Comparison of ENCODE assay signal across 29 cellular contexts in the genomic region with DNA sequence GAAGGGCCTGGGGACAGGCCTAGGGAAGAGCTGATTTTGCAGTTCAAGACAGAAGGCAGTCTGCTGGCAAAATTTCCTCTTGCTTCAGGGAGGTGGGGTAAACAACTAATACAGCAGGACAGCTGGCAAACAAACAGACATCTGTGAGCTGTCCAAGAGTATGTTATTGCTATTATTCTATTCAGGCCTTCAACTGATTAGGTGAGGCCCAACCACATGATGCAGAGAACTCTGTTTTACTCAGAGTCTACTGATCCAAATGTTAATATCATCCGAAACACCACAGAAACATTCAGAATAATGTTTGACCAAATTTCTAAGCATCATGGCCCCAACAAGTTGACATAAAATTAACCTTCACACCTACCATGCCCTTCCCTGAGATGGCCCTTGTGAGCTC.
"Had no signal": no experiment of that assay in that cellular context is flagged by ENCODE, and none has a peak within 500 bp of the region (broad histone marks: within the 10 kb centered on the region; RNA-seq: fewer than 3 reads in every experiment).

No MANE protein-coding gene starts in this region.

- H3K27ac ChIP-seq: ascending aorta, cardiac muscle cell, VCaP had no signal

- ATAC-seq: activated CD8-positive, alpha-beta T cell treated with anti-CD3 and anti-CD28 coated beads for 36 hours; activated naive CD8-positive, alpha-beta T cell treated with anti-CD3 and anti-CD28 coated beads, Interleukin-2, amount 50 U/mL, for 24 hours had no signal

- H3K9me3 ChIP-seq: ascending aorta had no signal

- H3K4me3 ChIP-seq: ascending aorta, cardiac muscle cell had no signal

- H3K36me3 ChIP-seq: ascending aorta, cardiac muscle cell had no signal

- H3K4me1 ChIP-seq: ascending aorta had no signal

- H3K27me3 ChIP-seq: ascending aorta, cardiac muscle cell had no signal

- DNase-seq: activated B cell treated with CpG ODN at 0.5 μM for 24 hours; activated CD4-positive, alpha-beta memory T cell treated with anti-CD3 and anti-CD28 coated beads for 36 hours; activated CD4-positive, alpha-beta T cell treated with anti-CD3 and anti-CD28 coated beads for 4 hours; activated CD4-positive, alpha-beta T cell treated with anti-CD3 and anti-CD28 coated beads, Interleukin-2, amount 10 ng/mL, durations not matched to agents 24 days and 14 days; activated CD4-positive, alpha-beta T cell treated with anti-CD3 and anti-CD28 coated beads, Interleukin-2, amount 50 U/mL, for 1 hour; activated CD4-positive, alpha-beta T cell treated with anti-CD3 and anti-CD28 coated beads, Interleukin-2, amount 50 U/mL, for 4 hours; activated CD4-positive, CD25-positive, alpha-beta regulatory T cell treated with anti-CD3 and anti-CD28 coated beads, Interleukin-2, amount 50 U/mL, for 72 hours; activated CD8-positive, alpha-beta memory T cell treated with anti-CD3 and anti-CD28 coated beads, Interleukin-2, amount 50 U/mL, for 4 hours; activated CD8-positive, alpha-beta T cell treated with anti-CD3 and anti-CD28 coated beads for 36 hours; activated effector memory CD4-positive, alpha-beta T cell treated with Interleukin-2 at 50 U/mL for 16 hours; activated gamma-delta T cell; activated naive CD4-positive, alpha-beta T cell treated with anti-CD3 and anti-CD28 coated beads, Interleukin-2, amount 10 ng/mL, durations not matched to agents 7 days and 5 days; activated naive CD4-positive, alpha-beta T cell treated with Interleukin-2 at 50 U/mL for 16 hours; activated naive CD8-positive, alpha-beta T cell treated with anti-CD3 and anti-CD28 coated beads, Interleukin-2, amount 10 ng/mL, durations not matched to agents 7 days and 5 days; activated naive CD8-positive, alpha-beta T cell treated with anti-CD3 and anti-CD28 coated beads, Interleukin-2, amount 50 U/mL, for 24 hours; activated T-cell treated with anti-CD3 and anti-CD28 coated beads for 4 hours; activated T-cell treated with anti-CD3 and anti-CD28 coated beads, Interleukin-2, amount 50 U/mL, for 24 hours; activated T-cell treated with anti-CD3 and anti-CD28 coated beads, Interleukin-2, amount 50 U/mL, for 48 hours; amygdala; anterior cingulate cortex; caudate nucleus; cerebellar nuclear complex; T-helper 2 cell; T-helper 9 cell had no signal

- FAIRE-seq: bronchial epithelial cell, TTC549 had no signal
